13 cellular contexts compared by ENCODE assay signal in the genomic region with DNA sequence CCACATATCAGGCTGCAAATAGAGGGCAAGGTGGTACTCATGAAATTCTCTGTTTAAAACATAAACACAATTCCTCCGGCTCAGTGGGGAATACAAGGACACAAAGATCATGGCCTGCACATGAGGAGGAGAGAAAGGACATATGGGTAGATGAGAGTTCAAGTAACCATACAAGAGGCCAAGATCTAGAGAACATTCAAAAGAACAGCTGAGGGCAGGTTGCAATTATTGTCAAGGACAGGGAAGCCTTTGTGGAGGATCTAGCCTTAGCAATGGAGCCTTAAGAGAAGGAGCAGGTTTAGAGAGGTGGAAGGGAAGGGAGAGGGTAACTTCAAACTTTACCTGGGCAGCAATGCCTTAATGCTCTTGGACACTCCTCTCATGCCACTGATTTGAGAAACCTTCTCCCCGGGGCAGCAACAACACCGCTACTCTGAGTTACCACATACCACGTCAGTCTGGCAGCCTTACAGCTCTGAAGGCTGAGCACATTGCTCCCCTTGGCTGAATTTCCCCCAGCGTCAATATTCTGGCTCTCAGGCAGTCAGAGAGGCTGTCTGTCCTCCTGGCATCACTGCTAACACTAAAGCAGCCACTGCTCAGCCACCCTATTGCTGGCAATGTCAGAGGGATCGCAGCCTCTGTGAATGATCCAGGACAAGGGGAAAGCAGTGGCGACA. TPM values are rescaled to one million over a fixed set of nuclear protein-coding genes. Genes with fewer than 3 reads are reported as not detected.
DNase-seq lines count a peak whose midpoint lies in the region; FAIRE-seq and TF ChIP-seq lines count a peak whose summit lies in the region.
"Had no signal": no experiment of that assay in that cellular context is flagged by ENCODE, and none has a peak within 500 bp of the region (broad histone marks: within the 10 kb centered on the region; RNA-seq: fewer than 3 reads in every experiment).

No MANE protein-coding gene starts in this region.

- DNase-seq in Ammon's horn (ENCODE audit: low spot score) (peak; percentile 82), colonic mucosa (peak; percentile 21), inferior parietal cortex (ENCODE audit: extremely low spot score) (peak; percentile 25), sigmoid colon (peak; percentile 85), RCC 7860 (ENCODE audit: low spot score) (no peak), GM19239 (ENCODE audit: insufficient read length, low spot score) (no peak), DMS153 treated with DMSO at 0.1 percent for 48 hours (lab: John Stamatoyannopoulos, UW; ENCODE audit: unreplicated experiment) (no peak)
- DNase-seq in activated T-cell treated with anti-CD3 and anti-CD28 coated beads, Interleukin-2, amount 50 U/mL, for 48 hours = no peak
- DNase-seq: activated B cell treated with CpG ODN at 0.5 μM for 24 hours, amniotic stem cell, NCI-H2081 treated with DMSO at 0.1 percent for 48 hours, small intestine had no signal

- no peak overlapping the region for H3K27ac ChIP-seq in colonic mucosa
- H3K27ac ChIP-seq in sigmoid colon = peak overlapping the region in 3 of 4 donors; percentile 36 to 66 (median 50)
- H3K27ac ChIP-seq: uterus had no signal

- no peaks in the 10 kb centered on the region for H3K9me3 ChIP-seq in colonic mucosa
- no peaks in the 10 kb centered on the region for H3K9me3 ChIP-seq in sigmoid colon

- H3K4me3 ChIP-seq in colonic mucosa (no peak overlapping the region), sigmoid colon (no peak overlapping the region)
- H3K4me3 ChIP-seq: uterus had no signal

- WGBS in sigmoid colon, 2 donors = 82 to 92% methylated on average over 7 of the region's 7 CpGs

- no peaks in the 10 kb centered on the region for H3K36me3 ChIP-seq in colonic mucosa
- H3K36me3 ChIP-seq in sigmoid colon = no peaks in the 10 kb centered on the region
- H3K36me3 ChIP-seq: uterus had no signal

- TF ChIP-seq EP300 in sigmoid colon (IDR thresholded peaks at IDR 0.05) = no peak

- intact Hi-C loops in colonic mucosa (cut with DNase I) (no loop called here), sigmoid colon (cut with DNase I) (no loop called here)

- no peak overlapping the region for H3K9ac ChIP-seq in colonic mucosa (ENCODE audit: low read depth in 2 of 2, low read length in 2 of 2)

- no peaks in the 10 kb centered on the region for H3K27me3 ChIP-seq in colonic mucosa
- no peaks in the 10 kb centered on the region for H3K27me3 ChIP-seq in sigmoid colon
- H3K27me3 ChIP-seq: uterus had no signal

- H3K4me1 ChIP-seq in colonic mucosa (no peaks in the 10 kb centered on the region), sigmoid colon (peaks cover 0 to 44% (median 35%) of the 10 kb centered on the region in 4 donors)
- H3K4me1 ChIP-seq: uterus had no signal

- TF ChIP-seq CTCF in colonic mucosa (IDR thresholded peaks at IDR 0.05) = no peak
- TF ChIP-seq CTCF in sigmoid colon (IDR thresholded peaks at IDR 0.05) = no peak

- FAIRE-seq in RCC 7860 (lab: Jason Lieb, UNC) (no peak), GM19239 (lab: Jason Lieb, UNC) (no peak)
- FAIRE-seq: small intestine had no signal

- no peak for TF ChIP-seq POLR2A in sigmoid colon (IDR thresholded peaks at IDR 0.05)

RNA-seq across cellular contexts. Expression of a gene that starts 55.5 kb away (rescaled TPM):
- total RNA-seq in colonic mucosa (10 to 100 TPM; 12.9 to 28.3 TPM), sigmoid colon (10 to 100 TPM; 15.8 to 17.8 (median 16.8) TPM)
- 1 to 10 TPM; 3.0 to 9.1 (median 3.2) TPM for polyA plus RNA-seq in sigmoid colon

Comparison
In these comparisons a context has a peak if more than half of its experiments do, and no peak if none do; other contexts are left out.
1. DNase-seq: peak in Ammon's horn (single experiment), colonic mucosa (single experiment), inferior parietal cortex (single experiment) and sigmoid colon (single experiment); none in activated T-cell treated with anti-CD3 and anti-CD28 coated beads, Interleukin-2, amount 50 U/mL, for 48 hours (0 of 2), RCC 7860 (single experiment), GM19239 (single experiment) and DMS153 treated with DMSO at 0.1 percent for 48 hours (single experiment).